1 cellular context compared by ENCODE assay signal in the genomic region with DNA sequence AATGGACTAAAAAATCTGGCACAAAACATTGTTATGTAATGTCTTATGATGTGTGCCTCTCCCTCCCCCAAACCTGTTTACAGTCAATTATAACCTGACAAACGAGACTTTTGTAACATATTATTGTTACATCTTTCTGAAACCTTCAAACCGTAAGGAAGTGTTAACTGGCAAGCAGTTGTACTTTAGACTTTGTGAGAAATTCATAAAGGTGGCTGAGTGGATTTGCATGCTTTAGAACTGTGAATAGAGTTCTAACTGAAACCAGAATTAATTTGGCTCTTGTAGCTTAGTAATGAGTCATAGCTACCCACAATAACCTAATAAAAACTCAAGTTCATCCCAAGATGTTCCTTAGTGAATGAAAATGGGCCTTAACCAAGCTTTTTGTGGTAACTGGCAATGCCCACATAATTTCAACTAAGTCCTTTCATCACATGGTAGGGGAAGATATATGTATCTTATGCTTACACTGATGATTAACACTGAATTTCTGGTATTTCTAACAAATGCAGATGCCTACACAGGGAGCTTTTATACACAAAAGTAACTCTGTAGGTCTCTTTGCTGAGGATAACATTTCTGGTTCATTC.
TF ChIP-seq lines count a peak whose summit lies in the region.

No MANE protein-coding gene starts in this region.

TF ChIP-seq in A549, 52 proteins besides CTCF, POLR2A, EP300 and RAD21 (continued from another document):
- TF ChIP-seq, protein P1, sequence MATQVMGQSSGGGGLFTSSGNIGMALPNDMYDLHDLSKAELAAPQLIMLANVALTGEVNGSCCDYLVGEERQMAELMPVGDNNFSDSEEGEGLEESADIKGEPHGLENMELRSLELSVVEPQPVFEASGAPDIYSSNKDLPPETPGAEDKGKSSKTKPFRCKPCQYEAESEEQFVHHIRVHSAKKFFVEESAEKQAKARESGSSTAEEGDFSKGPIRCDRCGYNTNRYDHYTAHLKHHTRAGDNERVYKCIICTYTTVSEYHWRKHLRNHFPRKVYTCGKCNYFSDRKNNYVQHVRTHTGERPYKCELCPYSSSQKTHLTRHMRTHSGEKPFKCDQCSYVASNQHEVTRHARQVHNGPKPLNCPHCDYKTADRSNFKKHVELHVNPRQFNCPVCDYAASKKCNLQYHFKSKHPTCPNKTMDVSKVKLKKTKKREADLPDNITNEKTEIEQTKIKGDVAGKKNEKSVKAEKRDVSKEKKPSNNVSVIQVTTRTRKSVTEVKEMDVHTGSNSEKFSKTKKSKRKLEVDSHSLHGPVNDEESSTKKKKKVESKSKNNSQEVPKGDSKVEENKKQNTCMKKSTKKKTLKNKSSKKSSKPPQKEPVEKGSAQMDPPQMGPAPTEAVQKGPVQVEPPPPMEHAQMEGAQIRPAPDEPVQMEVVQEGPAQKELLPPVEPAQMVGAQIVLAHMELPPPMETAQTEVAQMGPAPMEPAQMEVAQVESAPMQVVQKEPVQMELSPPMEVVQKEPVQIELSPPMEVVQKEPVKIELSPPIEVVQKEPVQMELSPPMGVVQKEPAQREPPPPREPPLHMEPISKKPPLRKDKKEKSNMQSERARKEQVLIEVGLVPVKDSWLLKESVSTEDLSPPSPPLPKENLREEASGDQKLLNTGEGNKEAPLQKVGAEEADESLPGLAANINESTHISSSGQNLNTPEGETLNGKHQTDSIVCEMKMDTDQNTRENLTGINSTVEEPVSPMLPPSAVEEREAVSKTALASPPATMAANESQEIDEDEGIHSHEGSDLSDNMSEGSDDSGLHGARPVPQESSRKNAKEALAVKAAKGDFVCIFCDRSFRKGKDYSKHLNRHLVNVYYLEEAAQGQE (IDR thresholded peaks at IDR 0.05), result no peak
- TF ChIP-seq FOSL2 (IDR thresholded peaks at IDR 0.05), result no peak
- TF ChIP-seq FOSL2 (CRISPR knock-in tag; IDR thresholded peaks at IDR 0.05), result peak; percentile 19; the same call in 1 of the 2 replicates
- TF ChIP-seq HOXB13 (CRISPR knock-in tag; IDR thresholded peaks at IDR 0.05; ENCODE audit: low read depth), result no peak
